In genomic region chr7:85407401-85407800, GRCh38 we compare ENCODE assay signal across 1 cellular context.
TF ChIP-seq lines count a peak whose summit lies in the region.

No MANE protein-coding gene starts in this region.

TF ChIP-seq in SK-N-SH treated with all-trans-retinoic acid at 6 μM for 48 hours, 23 proteins besides CTCF, POLR2A, EP300 and RAD21 (continued from another document):
- TF ChIP-seq TOX (CRISPR knock-in tag; IDR thresholded peaks at IDR 0.05; ENCODE audit: borderline replicate concordance) = no peak
- TF ChIP-seq ZFP3 (CRISPR knock-in tag; IDR thresholded peaks at IDR 0.05) = no peak
- TF ChIP-seq GLIS3 (CRISPR knock-in tag; IDR thresholded peaks at IDR 0.05) = no peak
- no peak for TF ChIP-seq BACH2 (CRISPR knock-in tag; IDR thresholded peaks at IDR 0.05; ENCODE audit: borderline replicate concordance)
- TF ChIP-seq OSR1 (CRISPR knock-in tag; IDR thresholded peaks at IDR 0.05) = no peak
- TF ChIP-seq PPARA (CRISPR knock-in tag; IDR thresholded peaks at IDR 0.05; ENCODE audit: borderline replicate concordance) = no peak
- no peak for TF ChIP-seq ZNF565 (CRISPR knock-in tag; conservative IDR thresholded peaks at IDR 0.05; ENCODE audit: low read depth)
- TF ChIP-seq TCF4 (CRISPR knock-in tag; IDR thresholded peaks at IDR 0.05; ENCODE audit: borderline replicate concordance) = no peak
- TF ChIP-seq SNAI2 (CRISPR knock-in tag; IDR thresholded peaks at IDR 0.05) = no peak
- no peak for TF ChIP-seq CSRNP3 (CRISPR knock-in tag; IDR thresholded peaks at IDR 0.05)
- no peak for TF ChIP-seq ISL1 (CRISPR knock-in tag; IDR thresholded peaks at IDR 0.05)
- TF ChIP-seq, protein P1, sequence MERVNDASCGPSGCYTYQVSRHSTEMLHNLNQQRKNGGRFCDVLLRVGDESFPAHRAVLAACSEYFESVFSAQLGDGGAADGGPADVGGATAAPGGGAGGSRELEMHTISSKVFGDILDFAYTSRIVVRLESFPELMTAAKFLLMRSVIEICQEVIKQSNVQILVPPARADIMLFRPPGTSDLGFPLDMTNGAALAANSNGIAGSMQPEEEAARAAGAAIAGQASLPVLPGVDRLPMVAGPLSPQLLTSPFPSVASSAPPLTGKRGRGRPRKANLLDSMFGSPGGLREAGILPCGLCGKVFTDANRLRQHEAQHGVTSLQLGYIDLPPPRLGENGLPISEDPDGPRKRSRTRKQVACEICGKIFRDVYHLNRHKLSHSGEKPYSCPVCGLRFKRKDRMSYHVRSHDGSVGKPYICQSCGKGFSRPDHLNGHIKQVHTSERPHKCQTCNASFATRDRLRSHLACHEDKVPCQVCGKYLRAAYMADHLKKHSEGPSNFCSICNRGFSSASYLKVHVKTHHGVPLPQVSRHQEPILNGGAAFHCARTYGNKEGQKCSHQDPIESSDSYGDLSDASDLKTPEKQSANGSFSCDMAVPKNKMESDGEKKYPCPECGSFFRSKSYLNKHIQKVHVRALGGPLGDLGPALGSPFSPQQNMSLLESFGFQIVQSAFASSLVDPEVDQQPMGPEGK (CRISPR knock-in tag; IDR thresholded peaks at IDR 0.05; ENCODE audit: borderline replicate concordance) = no peak
- no peak for TF ChIP-seq ZNF70 (CRISPR knock-in tag; IDR thresholded peaks at IDR 0.05)
- TF ChIP-seq CSDC2 (CRISPR knock-in tag; IDR thresholded peaks at IDR 0.05) = no peak
